In genomic region chr9:85940832-85941616, GRCh38 we compare ENCODE assay signal across 8 cellular contexts. TPM values are rescaled to one million over a fixed set of nuclear protein-coding genes. Genes with fewer than 3 reads are reported as not detected.
DNase-seq lines count a peak whose midpoint lies in the region; ATAC-seq, FAIRE-seq and TF ChIP-seq lines count a peak whose summit lies in the region.

Gene NAA35 (plus strand): TSS chr9:85941146. CDS start chr9:85942160, 1,014 bp downstream.

- POLR2A ChIA-PET in HepG2 (lab: Yijun Ruan, JAX) = no interaction called here

- peaks cover under 1 to 5% of the 10 kb centered on the region in 2 experiments; a peak in 4 of 5 replicates for H3K36me3 ChIP-seq in HepG2 (replicated peaks in 1 of 2; ENCODE audit: control insufficient read depth in 1 of 2, insufficient read depth in 2 of 2, low read length in 2 of 2)

- FAIRE-seq in HepG2 (lab: Jason Lieb, UNC) = peak; percentile 58

- peak within 1 kb of the TSS; percentile 98 for H3K27ac ChIP-seq in C4-2B
- H3K27ac ChIP-seq in HepG2 (ENCODE audit: extremely low read length, insufficient read depth, low read length) = peak within 1 kb of the TSS; percentile 93

- TF ChIP-seq CTCF in C4-2B (conservative IDR thresholded peaks at IDR 0.05) = no peak
- TF ChIP-seq CTCF in HepG2 (CRISPR knock-in tag; IDR thresholded peaks at IDR 0.05) = peak; percentile 6; the same call in 1 of the 2 replicates

- peak within 1 kb of the TSS; percentile 96 for H3K9ac ChIP-seq in HepG2 (ENCODE audit: insufficient read depth, low read depth, low read length)

- ATAC-seq in GM19397 (IDR thresholded peaks at IDR 0.05; ENCODE audit: unreplicated experiment) = peak; percentile 88
- ATAC-seq in HG03571 (IDR thresholded peaks at IDR 0.05; ENCODE audit: unreplicated experiment) = peak; percentile 82
- ATAC-seq in HepG2 = peak; percentile 91

- 0 out of 4 replicates have a peak, but pooled peaks of 1 of the 2 experiments have one; percentile 11 for TF ChIP-seq EP300 in HepG2 (IDR thresholded peaks at IDR 0.05; ENCODE audit: low read depth in 2 of 2, low read length in 2 of 2)
- no peak for TF ChIP-seq EP300 in HepG2 (CRISPR knock-in tag; IDR thresholded peaks at IDR 0.05; ENCODE audit: borderline replicate concordance)

- CTCF ChIA-PET in HepG2 (lab: Yijun Ruan, JAX; ENCODE audit: low intra/inter-chr PET ratio, low total read pairs) = no interaction called here

- H3K79me2 ChIP-seq in HepG2 (ENCODE audit: insufficient read depth, low read length) = peaks cover 45% of the 10 kb centered on the region

- peak; percentile 38 to 80; a peak in 3 of 4 replicates for TF ChIP-seq POLR2A in HepG2 (IDR thresholded peaks at IDR 0.05; ENCODE audit: insufficient read depth in 1 of 2, low read depth in 2 of 2, low read length in 2 of 2)

- BruUV-seq in HepG2 (replicated peaks; lab: Mats Ljungman, UMichigan) = no TSS peak

- 1% methylated on average over 23 of the region's 93 CpGs for WGBS in HepG2 (ENCODE audit: low lambda C conversion rate)

- no peak for TF ChIP-seq RAD21 in HepG2 (CRISPR knock-in tag; IDR thresholded peaks at IDR 0.05)

- H2AFZ ChIP-seq in HepG2 (ENCODE audit: low read length) = peak within 1 kb of the TSS; percentile 45

- peak within 1 kb of the TSS; percentile 89 for H3K4me2 ChIP-seq in HepG2 (ENCODE audit: low read depth, low read length)

- H3K27me3 ChIP-seq in HepG2 (ENCODE audit: control insufficient read depth in 1 of 2, insufficient read depth in 2 of 2, low read length in 2 of 2) = no peaks in the 10 kb centered on the region; a peak in 1 of 5 replicates

- no peaks in the 10 kb centered on the region for H3K9me3 ChIP-seq in HepG2 (ENCODE audit: low read length)

- DNase-seq in NCI-H82 (lab: John Stamatoyannopoulos, UW) (peak; percentile 99), dermis blood vessel endothelial cell (peak; percentile 98), HepG2 (ENCODE audit: low spot score) (peak; percentile 94)
- peak; percentile 99 for DNase-seq in activated CD4-positive, alpha-beta T cell treated with anti-CD3 and anti-CD28 coated beads, Interleukin-2, amount 50 U/mL, for 48 hours
- DNase-seq in stimulated activated CD4-positive, alpha-beta T cell treated with anti-CD3 and anti-CD28 coated beads, Interleukin-4, amount 100 ng/mL, for 1 hour = peak; percentile 98

- peaks cover 7% of the 10 kb centered on the region; the same call in 1 of the 2 replicates for H4K20me1 ChIP-seq in HepG2 (ENCODE audit: insufficient read depth, low read length)

- H3K4me1 ChIP-seq in HepG2 (ENCODE audit: insufficient read depth, low read length) = peaks cover 52% of the 10 kb centered on the region

- intact Hi-C loops in HepG2 (cut with micrococcal nuclease; ENCODE audit: unreplicated experiment) = no loop called here

- peak within 1 kb of the TSS; percentile 85 to 99 (median 91) for H3K4me3 ChIP-seq in HepG2 (replicated peaks in 1 of 3; ENCODE audit: insufficient read depth in 1 of 3, low read depth in 2 of 3, low read length in 3 of 3)

- in situ Hi-C loops in HepG2 (cut with HindIII; ENCODE audit: extremely low pct_ligation_motif_present, low pct_unique_long_range_greater_than_20kb) = loop anchor here (10.0 kb wide), 1 partner anchor 344 kb away; the partner anchor contains the start of gene ISCA1

TF ChIP-seq in HepG2, 621 proteins besides CTCF, POLR2A, EP300 and RAD21 (continues in another document):
- TF ChIP-seq ZNF552 (CRISPR knock-in tag; IDR thresholded peaks at IDR 0.05; ENCODE audit: borderline replicate concordance) (no peak), MBNL3 (CRISPR knock-in tag; conservative IDR thresholded peaks at IDR 0.05) (no peak), SMAD1 (CRISPR knock-in tag; IDR thresholded peaks at IDR 0.05; ENCODE audit: borderline replicate concordance, low read depth) (0 out of 2 replicates have a peak, but pooled peaks have one; percentile 37), ATF7-NPFF (CRISPR knock-in tag; IDR thresholded peaks at IDR 0.05; ENCODE audit: low read depth) (0 out of 2 replicates have a peak, but pooled peaks have one; percentile 72), MTF1 (CRISPR knock-in tag; IDR thresholded peaks at IDR 0.05) (no peak), TSC22D2 (CRISPR knock-in tag; IDR thresholded peaks at IDR 0.05; ENCODE audit: borderline replicate concordance) (no peak), ZNF235 (CRISPR knock-in tag; IDR thresholded peaks at IDR 0.05; ENCODE audit: borderline replicate concordance) (peak; percentile 77; the same call in 1 of the 2 replicates), FOXA3 (CRISPR knock-in tag; IDR thresholded peaks at IDR 0.05) (peak; percentile 20; the same call in 1 of the 2 replicates), ZMYM4 (CRISPR knock-in tag; IDR thresholded peaks at IDR 0.05) (peak; percentile 83; the same call in 1 of the 2 replicates), ZSCAN12 (CRISPR knock-in tag; IDR thresholded peaks at IDR 0.05) (no peak), PHF20 (CRISPR knock-in tag; IDR thresholded peaks at IDR 0.05) (peak; percentile 75), ZNF160 (CRISPR knock-in tag; IDR thresholded peaks at IDR 0.05) (no peak; the same call in 1 of the 2 replicates), SOX5 (CRISPR knock-in tag; IDR thresholded peaks at IDR 0.05; ENCODE audit: borderline replicate concordance) (no peak), HIVEP1 (CRISPR knock-in tag; IDR thresholded peaks at IDR 0.05) (no peak), SP4 (CRISPR knock-in tag; IDR thresholded peaks at IDR 0.05) (peak; percentile 71), KLF16 (CRISPR knock-in tag; IDR thresholded peaks at IDR 0.05) (peak in 1 of 2 experiments; percentile 74; a peak in 2 of 4 replicates), ZBTB20 (CRISPR knock-in tag; IDR thresholded peaks at IDR 0.05; ENCODE audit: borderline replicate concordance, low read depth) (peak; percentile 13; the same call in 1 of the 2 replicates), ZNF772 (CRISPR knock-in tag; IDR thresholded peaks at IDR 0.05) (peak; percentile 34), SUZ12 (IDR thresholded peaks at IDR 0.05; ENCODE audit: low read depth, low read length) (no peak), SPEN (CRISPR knock-in tag; IDR thresholded peaks at IDR 0.05; ENCODE audit: low read depth) (peak; percentile 89), ZNF549 (CRISPR knock-in tag; IDR thresholded peaks at IDR 0.05) (no peak), SMC3 (IDR thresholded peaks at IDR 0.05; ENCODE audit: low read length) (no peak), POGZ (CRISPR knock-in tag; IDR thresholded peaks at IDR 0.05) (peak; percentile 86)

RNA-seq across cellular contexts. Expression of gene NAA35, which starts in this region (rescaled TPM):
- 19.4 and 31.4 TPM in 2 replicates for total RNA-seq in dermis blood vessel endothelial cell
- total RNA-seq in HepG2 (2016; rRNA removed; fragmentation: Illumina TruSeq; extraction: Trizol) = 28.9 and 35.1 TPM in 2 replicates
- total RNA-seq in HepG2 (2016; cell fraction: cytosol; rRNA removed; fragmentation: Illumina TruSeq; extraction: Trizol; ENCODE audit: low read depth) = 9.8 and 10.0 TPM in 2 replicates
- total RNA-seq in HepG2 (2016; cell fraction: insoluble cytoplasmic fraction; rRNA removed; fragmentation: Illumina TruSeq; extraction: Trizol) = 30.5 and 33.5 TPM in 2 replicates
- 12.6 and 14.1 TPM in 2 replicates for total RNA-seq in HepG2 (2016; cell fraction: membrane; rRNA removed; fragmentation: Illumina TruSeq; extraction: Trizol)
- total RNA-seq in HepG2 (2016; cell fraction: nucleus; rRNA removed; fragmentation: Illumina TruSeq; extraction: Trizol) = 34.6 and 35.0 TPM in 2 replicates
- polyA plus RNA-seq in HepG2 (2011; rRNA removed) = 16.2 and 21.6 TPM in 2 replicates
- 8.0 and 11.3 TPM in 2 replicates for polyA plus RNA-seq in HepG2 (2011; cell fraction: cytosol; rRNA removed)
- polyA plus RNA-seq in HepG2 (2011; cell fraction: nucleus; rRNA removed) = 10.3 and 12.8 TPM in 2 replicates
- polyA plus RNA-seq in HepG2 (2012) = 16.4 and 18.7 TPM in 2 replicates
- 2.3 and 2.6 TPM in 2 replicates for polyA plus RNA-seq in HepG2 (2016; cell fraction: cytosol; fragmentation: Illumina TruSeq; extraction: Trizol; ENCODE audit: low read depth)
- 24.3 and 25.8 TPM in 2 replicates for polyA plus RNA-seq in HepG2 (2016; cell fraction: insoluble cytoplasmic fraction; fragmentation: Illumina TruSeq; extraction: Trizol; ENCODE audit: low read depth)
- polyA plus RNA-seq in HepG2 (2016; cell fraction: membrane; fragmentation: Illumina TruSeq; extraction: Trizol; ENCODE audit: low read depth) = 5.0 and 5.9 TPM in 2 replicates
- polyA plus RNA-seq in HepG2 (2016; cell fraction: nucleus; fragmentation: Illumina TruSeq; extraction: Trizol; ENCODE audit: insufficient read depth, low read depth) = 25.5 and 28.5 TPM in 2 replicates
- 11.3 and 28.1 TPM in 2 replicates for polyA minus RNA-seq in HepG2 (2011; rRNA and poly(A)+ RNA removed; ENCODE audit: low replicate concordance)
- 8.7 and 10.2 TPM in 2 replicates for polyA minus RNA-seq in HepG2 (2011; cell fraction: cytosol; rRNA and poly(A)+ RNA removed)
- 34.2 and 35.9 TPM in 2 replicates for polyA minus RNA-seq in HepG2 (2011; cell fraction: nucleus; rRNA and poly(A)+ RNA removed)

Comparison
In these comparisons a context has a peak if more than half of its experiments do, and no peak if none do; other contexts are left out.
1. Peak in every context shown above with its lines: DNase-seq, ATAC-seq, H3K4me3 ChIP-seq and H3K27ac ChIP-seq.